8 cellular contexts compared by ENCODE assay signal in genomic region chr19:4379383-4380253, GRCh38. TPM values are rescaled to one million over a fixed set of nuclear protein-coding genes. Genes with fewer than 3 reads are reported as not detected.
A peak's percentile ranks its signal among the peaks of the same experiment; 100 is the strongest.
DNase-seq lines count a peak whose midpoint lies in the region; ATAC-seq, FAIRE-seq and TF ChIP-seq lines count a peak whose summit lies in the region.

No MANE protein-coding gene starts in this region.

- peak; percentile 49 for ATAC-seq in activated naive CD8-positive, alpha-beta T cell treated with anti-CD3 and anti-CD28 coated beads, Interleukin-2, amount 10 ng/mL, durations not matched to agents 7 days and 5 days (ENCODE audit: low read depth)
- peak; percentile 46 for ATAC-seq in memory B cell (ENCODE audit: low read depth)
- ATAC-seq in HG03097 (IDR thresholded peaks at IDR 0.05; ENCODE audit: low FRiP score, unreplicated experiment): no peak
- ATAC-seq in HG03442 (IDR thresholded peaks at IDR 0.05; ENCODE audit: unreplicated experiment): no peak

- peak overlapping the region; percentile 92 for H3K27ac Mint-ChIP-seq in activated naive CD8-positive, alpha-beta T cell treated with anti-CD3 and anti-CD28 coated beads, Interleukin-2, amount 10 ng/mL, durations not matched to agents 7 days and 5 days
- H3K27ac Mint-ChIP-seq in memory B cell: peak overlapping the region; percentile 94

- no peaks in the 10 kb centered on the region for H3K27me3 Mint-ChIP-seq in activated naive CD8-positive, alpha-beta T cell treated with anti-CD3 and anti-CD28 coated beads, Interleukin-2, amount 10 ng/mL, durations not matched to agents 7 days and 5 days
- H3K27me3 Mint-ChIP-seq in memory B cell: no peaks in the 10 kb centered on the region

- peaks cover 48% of the 10 kb centered on the region for H3K4me1 Mint-ChIP-seq in activated naive CD8-positive, alpha-beta T cell treated with anti-CD3 and anti-CD28 coated beads, Interleukin-2, amount 10 ng/mL, durations not matched to agents 7 days and 5 days
- H3K4me1 Mint-ChIP-seq in memory B cell: peaks cover 52% of the 10 kb centered on the region

- peak; percentile 99 for TF ChIP-seq EP300 in Ishikawa (IDR thresholded peaks at IDR 0.05; ENCODE audit: borderline replicate concordance)

- peak; percentile 74 for FAIRE-seq in urothelium cell line (lab: Jason Lieb, UNC)

- TF ChIP-seq RAD21 in Ishikawa (IDR thresholded peaks at IDR 0.05; ENCODE audit: low read depth): peak; percentile 33; the same call in 1 of the 2 replicates

- peaks cover 6% of the 10 kb centered on the region for H3K36me3 Mint-ChIP-seq in activated naive CD8-positive, alpha-beta T cell treated with anti-CD3 and anti-CD28 coated beads, Interleukin-2, amount 10 ng/mL, durations not matched to agents 7 days and 5 days
- H3K36me3 Mint-ChIP-seq in memory B cell: no peaks in the 10 kb centered on the region

- peak; percentile 41 for DNase-seq in COR-L47 (lab: John Stamatoyannopoulos, UW)
- DNase-seq in activated naive CD8-positive, alpha-beta T cell treated with anti-CD3 and anti-CD28 coated beads, Interleukin-2, amount 10 ng/mL, durations not matched to agents 7 days and 5 days: peak; percentile 50
- no peak for DNase-seq in memory B cell (ENCODE audit: low spot score in 2 of 2)
- DNase-seq in urothelium cell line (ENCODE audit: low spot score): peak; percentile 85
- DNase-seq in GM19238 (ENCODE audit: insufficient read length, low spot score): no peak

- H3K9me3 Mint-ChIP-seq in activated naive CD8-positive, alpha-beta T cell treated with anti-CD3 and anti-CD28 coated beads, Interleukin-2, amount 10 ng/mL, durations not matched to agents 7 days and 5 days: no peaks in the 10 kb centered on the region
- no peaks in the 10 kb centered on the region for H3K9me3 Mint-ChIP-seq in memory B cell

- POLR2A ChIA-PET in activated naive CD8-positive, alpha-beta T cell treated with anti-CD3 and anti-CD28 coated beads, Interleukin-2, amount 10 ng/mL, durations not matched to agents 7 days and 5 days (lab: Charles Lee): interaction anchor here (1.0 to 2.8 kb wide), 4 partner anchors 9 to 77 kb away, joined by 3 to 15 read pairs (median 4); partner anchors contain the start of genes CHAF1A and SH3GL1

- H3K4me3 Mint-ChIP-seq in activated naive CD8-positive, alpha-beta T cell treated with anti-CD3 and anti-CD28 coated beads, Interleukin-2, amount 10 ng/mL, durations not matched to agents 7 days and 5 days: peak overlapping the region; percentile 82
- peak overlapping the region; percentile 86 for H3K4me3 Mint-ChIP-seq in memory B cell

TF ChIP-seq in Ishikawa, 13 proteins besides CTCF, POLR2A, EP300 and RAD21:
- peak; percentile 55; the same call in 1 of the 2 replicates for TF ChIP-seq USF1 (IDR thresholded peaks at IDR 0.05)
- TF ChIP-seq EGR1 (IDR thresholded peaks at IDR 0.05): peak; percentile 100
- TF ChIP-seq TAF1 (IDR thresholded peaks at IDR 0.05; ENCODE audit: low read depth): no peak
- TF ChIP-seq ZBTB7A (IDR thresholded peaks at IDR 0.05; ENCODE audit: low read depth): peak; percentile 48; the same call in 1 of the 2 replicates
- no peak for TF ChIP-seq CREB1 (IDR thresholded peaks at IDR 0.05; ENCODE audit: low read depth)
- peak; percentile 95 for TF ChIP-seq FOXM1 (IDR thresholded peaks at IDR 0.05; ENCODE audit: borderline replicate concordance, low read depth)
- peak; percentile 29; the same call in 1 of the 2 replicates for TF ChIP-seq YY1 (IDR thresholded peaks at IDR 0.05; ENCODE audit: low read depth)
- TF ChIP-seq CEBPB (IDR thresholded peaks at IDR 0.05): peak; percentile 99
- TF ChIP-seq TEAD4 (IDR thresholded peaks at IDR 0.05): peak; percentile 100
- peak; percentile 96 for TF ChIP-seq MAX (IDR thresholded peaks at IDR 0.05)
- TF ChIP-seq TCF12 (IDR thresholded peaks at IDR 0.05; ENCODE audit: low read depth): peak; percentile 99
- no peak for TF ChIP-seq REST (IDR thresholded peaks at IDR 0.05; ENCODE audit: low read depth)
- TF ChIP-seq NFIC (IDR thresholded peaks at IDR 0.05): peak; percentile 100

RNA-seq across cellular contexts. Expression of gene SH3GL1, which starts 20.7 kb away (rescaled TPM):
- total RNA-seq in activated naive CD8-positive, alpha-beta T cell treated with anti-CD3 and anti-CD28 coated beads, Interleukin-2, amount 10 ng/mL, durations not matched to agents 7 days and 5 days: 10 to 100 TPM; 54.6 to 56.8 TPM

RNA-seq across cellular contexts. Expression of gene CHAF1A, which starts 22.8 kb away (rescaled TPM):
- total RNA-seq in activated naive CD8-positive, alpha-beta T cell treated with anti-CD3 and anti-CD28 coated beads, Interleukin-2, amount 10 ng/mL, durations not matched to agents 7 days and 5 days: 10 to 100 TPM; 77.0 to 79.1 TPM

RNA-seq across cellular contexts. Expression of gene MPND, which starts 36.3 kb away (rescaled TPM):
- 10 to 100 TPM; 23.7 to 26.2 TPM for total RNA-seq in activated naive CD8-positive, alpha-beta T cell treated with anti-CD3 and anti-CD28 coated beads, Interleukin-2, amount 10 ng/mL, durations not matched to agents 7 days and 5 days

RNA-seq across cellular contexts. Expression of gene STAP2, which starts 41.0 kb away (rescaled TPM):
- total RNA-seq in activated naive CD8-positive, alpha-beta T cell treated with anti-CD3 and anti-CD28 coated beads, Interleukin-2, amount 10 ng/mL, durations not matched to agents 7 days and 5 days: 1 to 10 TPM; 8.4 to 8.8 TPM

Comparison
In these comparisons a context has a peak if more than half of its experiments do, and no peak if none do; other contexts are left out.
1. DNase-seq: peak in COR-L47 (single experiment), activated naive CD8-positive, alpha-beta T cell treated with anti-CD3 and anti-CD28 coated beads, Interleukin-2, amount 10 ng/mL, durations not matched to agents 7 days and 5 days (single experiment) and urothelium cell line (single experiment); none in memory B cell (0 of 2) and GM19238 (single experiment).
2. ATAC-seq: peak in activated naive CD8-positive, alpha-beta T cell treated with anti-CD3 and anti-CD28 coated beads, Interleukin-2, amount 10 ng/mL, durations not matched to agents 7 days and 5 days (single experiment) and memory B cell (single experiment); none in HG03097 (single experiment) and HG03442 (single experiment).